Comparison of ENCODE assay signal across 1 cellular context in the genomic region with DNA sequence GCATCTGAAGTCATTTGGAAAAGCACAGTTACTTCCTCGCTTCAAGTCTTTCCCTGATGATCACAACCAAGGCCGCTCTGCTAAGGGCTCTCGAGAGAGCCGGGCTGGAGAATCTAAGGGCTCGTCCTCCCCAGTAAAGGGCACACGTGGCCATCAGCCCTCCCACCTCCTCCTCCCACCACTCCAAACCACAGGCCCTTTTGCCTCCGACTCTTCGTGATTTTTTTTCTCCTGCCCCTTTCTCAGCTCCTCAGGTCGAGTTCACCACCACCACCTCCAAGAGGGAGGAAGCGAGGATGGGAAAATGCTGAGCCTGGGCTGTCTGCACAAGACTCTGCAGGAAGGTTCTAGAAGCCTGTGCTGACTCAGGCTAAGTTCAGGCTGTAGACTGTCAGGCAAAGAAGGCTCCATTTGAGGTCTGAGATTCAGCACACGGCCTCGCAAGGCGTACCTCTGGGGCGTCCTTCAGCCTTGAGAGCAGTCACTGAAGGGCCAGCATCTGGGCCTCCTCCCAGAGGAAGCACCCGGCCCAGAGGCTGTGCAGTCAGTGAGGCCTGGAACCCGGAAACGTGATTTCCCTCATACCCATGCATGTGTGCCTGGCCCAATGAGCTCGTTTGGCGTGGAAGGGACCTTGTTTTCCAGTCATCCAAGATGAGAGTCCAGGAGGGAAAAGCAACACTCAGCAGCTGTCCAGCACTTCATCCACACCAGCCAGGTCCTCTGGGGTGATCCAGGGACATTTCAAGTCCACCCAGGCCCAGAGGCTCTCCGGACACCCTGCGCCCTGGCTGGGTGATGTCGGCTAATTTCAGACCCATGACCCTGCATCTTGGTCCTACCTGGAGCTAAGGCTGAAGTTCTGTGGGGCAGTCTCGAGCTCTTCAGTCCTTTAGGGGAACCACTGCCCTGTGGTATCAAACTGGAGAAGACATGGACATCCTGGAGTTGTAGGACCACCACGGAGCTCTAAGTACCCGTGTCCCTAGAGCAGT.
TF ChIP-seq lines count a peak whose summit lies in the region.

No MANE protein-coding gene starts in this region.

TF ChIP-seq in IMR-90, 13 proteins besides CTCF, POLR2A, EP300 and RAD21 (continued from another document):
- TF ChIP-seq, protein P1, sequence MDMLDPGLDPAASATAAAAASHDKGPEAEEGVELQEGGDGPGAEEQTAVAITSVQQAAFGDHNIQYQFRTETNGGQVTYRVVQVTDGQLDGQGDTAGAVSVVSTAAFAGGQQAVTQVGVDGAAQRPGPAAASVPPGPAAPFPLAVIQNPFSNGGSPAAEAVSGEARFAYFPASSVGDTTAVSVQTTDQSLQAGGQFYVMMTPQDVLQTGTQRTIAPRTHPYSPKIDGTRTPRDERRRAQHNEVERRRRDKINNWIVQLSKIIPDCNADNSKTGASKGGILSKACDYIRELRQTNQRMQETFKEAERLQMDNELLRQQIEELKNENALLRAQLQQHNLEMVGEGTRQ (IDR thresholded peaks at IDR 0.05; ENCODE audit: low read depth, low read length): no peak
- TF ChIP-seq, protein P2, sequence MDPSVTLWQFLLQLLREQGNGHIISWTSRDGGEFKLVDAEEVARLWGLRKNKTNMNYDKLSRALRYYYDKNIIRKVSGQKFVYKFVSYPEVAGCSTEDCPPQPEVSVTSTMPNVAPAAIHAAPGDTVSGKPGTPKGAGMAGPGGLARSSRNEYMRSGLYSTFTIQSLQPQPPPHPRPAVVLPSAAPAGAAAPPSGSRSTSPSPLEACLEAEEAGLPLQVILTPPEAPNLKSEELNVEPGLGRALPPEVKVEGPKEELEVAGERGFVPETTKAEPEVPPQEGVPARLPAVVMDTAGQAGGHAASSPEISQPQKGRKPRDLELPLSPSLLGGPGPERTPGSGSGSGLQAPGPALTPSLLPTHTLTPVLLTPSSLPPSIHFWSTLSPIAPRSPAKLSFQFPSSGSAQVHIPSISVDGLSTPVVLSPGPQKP (IDR thresholded peaks at IDR 0.05; ENCODE audit: borderline replicate concordance, low read depth, low read length): no peak
- TF ChIP-seq CHD1 (IDR thresholded peaks at IDR 0.05; ENCODE audit: low read depth, low read length) (no peak), SMC3 (IDR thresholded peaks at IDR 0.05; ENCODE audit: low read depth, low read length) (no peak), BHLHE40 (IDR thresholded peaks at IDR 0.05; ENCODE audit: low read depth, low read length) (no peak), RCOR1 (IDR thresholded peaks at IDR 0.05; ENCODE audit: insufficient replicate concordance, low read length) (no peak)
